In the genomic region with DNA sequence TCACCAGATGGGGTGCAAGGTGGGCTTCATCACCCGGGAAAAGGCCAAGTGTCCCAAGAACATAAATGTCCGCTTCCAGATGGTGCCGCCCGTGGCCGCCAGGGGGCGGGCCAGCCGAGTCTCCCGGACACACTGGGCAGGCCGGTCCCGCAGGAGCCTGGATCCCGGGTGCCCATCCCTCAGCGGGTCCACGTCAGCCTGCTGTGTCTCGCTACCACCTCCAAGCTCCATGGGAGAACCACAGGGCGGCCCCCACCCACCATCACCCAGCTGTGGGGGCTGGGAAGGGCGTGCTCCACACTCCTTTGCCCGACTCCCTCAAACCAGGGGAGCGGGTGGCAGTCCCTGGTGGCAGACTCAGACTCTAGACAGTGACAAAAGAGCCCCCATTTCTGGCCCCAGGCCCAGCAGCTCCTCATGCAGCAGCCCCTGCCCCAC, we compare ENCODE assay signal across 8 cellular contexts. TPM values are rescaled to one million over a fixed set of nuclear protein-coding genes. Genes with fewer than 3 reads are reported as not detected.
DNase-seq lines count a peak whose midpoint lies in the region; ATAC-seq and TF ChIP-seq lines count a peak whose summit lies in the region.

No MANE protein-coding gene starts in this region.

- no peak overlapping the region for H3K4me3 ChIP-seq in ascending aorta
- H3K4me3 ChIP-seq in smooth muscle cell, result no peak overlapping the region

- H3K4me1 ChIP-seq in ascending aorta (peaks cover 4 to 26% of the 10 kb centered on the region in 2 donors), smooth muscle cell (ENCODE audit: low read depth) (peaks cover 3% of the 10 kb centered on the region)

- no peaks in the 10 kb centered on the region for H3K9me3 ChIP-seq in ascending aorta
- no peaks in the 10 kb centered on the region for H3K9me3 ChIP-seq in smooth muscle cell (replicated peaks; ENCODE audit: low read depth)

- CTCF ChIA-PET in Calu3 (lab: Charles Lee), result interaction anchor here (0.6 to 0.9 kb wide), 2 partner anchors 22 to 149 kb away, joined by 3 to 4 read pairs; no protein-coding TSS in a partner anchor

- H3K36me3 Mint-ChIP-seq in Calu3 (ENCODE audit: insufficient read depth, unreplicated experiment), result peaks cover 9% of the 10 kb centered on the region
- H3K36me3 Mint-ChIP-seq in T-helper 2 cell treated with Interferon-gamma antibody and Interleukin-4, amounts not matched to agents 5 μg/mL and 100 μg/mL, for 36 hours (ENCODE audit: low read depth), result no peaks in the 10 kb centered on the region

- no peaks in the 10 kb centered on the region for H4K20me1 ChIP-seq in smooth muscle cell (ENCODE audit: low read depth)

- intact Hi-C loops in Calu3 (cut with micrococcal nuclease; ENCODE audit: unreplicated experiment), result loop anchor here (1.0 kb wide), 1 partner anchor 149 kb away; no protein-coding TSS in a partner anchor
- intact Hi-C loops in ascending aorta (cut with DNase I), result loop anchor here (1.0 to 5.0 kb wide), 4 partner anchors 78 to 326 kb away; no protein-coding TSS in a partner anchor

- BruUV-seq in Calu3 (replicated peaks; lab: Mats Ljungman, UMichigan), result no TSS peak

- no peak overlapping the region for H3K27ac Mint-ChIP-seq in Calu3 (ENCODE audit: unreplicated experiment)
- H3K27ac Mint-ChIP-seq in T-helper 2 cell treated with Interferon-gamma antibody and Interleukin-4, amounts not matched to agents 5 μg/mL and 100 μg/mL, for 36 hours, result no peak overlapping the region

- no peaks in the 10 kb centered on the region for H3K79me2 ChIP-seq in smooth muscle cell (ENCODE audit: low read depth)

- WGBS in smooth muscle cell (ENCODE audit: low lambda C conversion rate), result 14% methylated on average over 18 of the region's 18 CpGs

- TF ChIP-seq EP300 in Ishikawa (IDR thresholded peaks at IDR 0.05; ENCODE audit: borderline replicate concordance), result no peak

- H3K36me3 ChIP-seq in ascending aorta (no peaks in the 10 kb centered on the region), smooth muscle cell (ENCODE audit: low read depth) (no peaks in the 10 kb centered on the region)

- no peak overlapping the region for H3K4me3 Mint-ChIP-seq in Calu3 (ENCODE audit: low read depth, unreplicated experiment)
- H3K4me3 Mint-ChIP-seq in T-helper 2 cell treated with Interferon-gamma antibody and Interleukin-4, amounts not matched to agents 5 μg/mL and 100 μg/mL, for 36 hours, result no peak overlapping the region

- peaks cover 28% of the 10 kb centered on the region for H3K27me3 Mint-ChIP-seq in Calu3 (ENCODE audit: unreplicated experiment)
- H3K27me3 Mint-ChIP-seq in T-helper 2 cell treated with Interferon-gamma antibody and Interleukin-4, amounts not matched to agents 5 μg/mL and 100 μg/mL, for 36 hours (ENCODE audit: low read depth), result peaks cover 10% of the 10 kb centered on the region

- no peaks in the 10 kb centered on the region for H3F3A ChIP-seq in smooth muscle cell (ENCODE audit: low read depth)

- peak overlapping the region; percentile 76 for H3K4me2 ChIP-seq in smooth muscle cell

- TF ChIP-seq RAD21 in Ishikawa (IDR thresholded peaks at IDR 0.05; ENCODE audit: low read depth), result peak; percentile 66

- H3K27me3 ChIP-seq in ascending aorta (peaks cover 8% of the 10 kb centered on the region), smooth muscle cell (ENCODE audit: low read depth) (peaks cover 5% of the 10 kb centered on the region)

- ATAC-seq in GM18868 (IDR thresholded peaks at IDR 0.05; ENCODE audit: unreplicated experiment), result no peak
- ATAC-seq in HG02973 (IDR thresholded peaks at IDR 0.05; ENCODE audit: unreplicated experiment), result no peak

- DNase-seq in Calu3, result peak; percentile 84
- peak; percentile 60 for DNase-seq in T-helper 2 cell treated with Interferon-gamma antibody and Interleukin-4, amounts not matched to agents 5 μg/mL and 100 μg/mL, for 36 hours (ENCODE audit: low spot score)
- peak in 1 of 2 donors; percentile 89 for DNase-seq in ascending aorta (ENCODE audit: low spot score in 2 of 2)
- peak; percentile 11 to 55 for DNase-seq in hippocampal formation (lab: John Stamatoyannopoulos, UW)
- DNase-seq in smooth muscle cell (lab: John Stamatoyannopoulos, UW; ENCODE audit: unreplicated experiment), result peak; percentile 48

- peak; percentile 94 for TF ChIP-seq CTCF in Calu3 (IDR thresholded peaks at IDR 0.05; ENCODE audit: unreplicated experiment)
- TF ChIP-seq CTCF in ascending aorta (IDR thresholded peaks at IDR 0.05), result peak; percentile 81 to 92 (median 87)
- TF ChIP-seq CTCF in smooth muscle cell (IDR thresholded peaks at IDR 0.05; ENCODE audit: borderline replicate concordance, insufficient read depth, poor library complexity, severe bottlenecking), result peak; percentile 92

- no peak overlapping the region for H2AFZ ChIP-seq in smooth muscle cell (ENCODE audit: low read depth)

- H3K4me1 Mint-ChIP-seq in Calu3 (ENCODE audit: low read depth, unreplicated experiment), result peaks cover 15% of the 10 kb centered on the region
- H3K4me1 Mint-ChIP-seq in T-helper 2 cell treated with Interferon-gamma antibody and Interleukin-4, amounts not matched to agents 5 μg/mL and 100 μg/mL, for 36 hours (ENCODE audit: low read depth), result peaks cover 3% of the 10 kb centered on the region

- H3K9me3 Mint-ChIP-seq in Calu3 (ENCODE audit: low read depth, unreplicated experiment), result no peaks in the 10 kb centered on the region
- no peaks in the 10 kb centered on the region for H3K9me3 Mint-ChIP-seq in T-helper 2 cell treated with Interferon-gamma antibody and Interleukin-4, amounts not matched to agents 5 μg/mL and 100 μg/mL, for 36 hours

- H3K27ac ChIP-seq in ascending aorta (no peak overlapping the region), smooth muscle cell (ENCODE audit: low read depth) (no peak overlapping the region)

- no peak overlapping the region for H3K9ac ChIP-seq in smooth muscle cell (ENCODE audit: low read depth)

TF ChIP-seq in Ishikawa, 13 proteins besides CTCF, POLR2A, EP300 and RAD21:
- TF ChIP-seq TEAD4 (IDR thresholded peaks at IDR 0.05) (no peak), CREB1 (IDR thresholded peaks at IDR 0.05; ENCODE audit: low read depth) (no peak), YY1 (IDR thresholded peaks at IDR 0.05; ENCODE audit: low read depth) (peak; percentile 56; the same call in 1 of the 2 replicates)

RNA-seq across cellular contexts. Expression of gene NUDT14, which starts 22.0 kb away (rescaled TPM):
- 38.0 TPM in 2 replicates for total RNA-seq in Calu3 (2022)
- total RNA-seq in ascending aorta, result 1.5 TPM
- 7.9 and 9.5 TPM in 2 replicates for total RNA-seq in smooth muscle cell
- polyA plus RNA-seq in smooth muscle cell, result 30.7 and 45.6 TPM in 2 replicates

RNA-seq across cellular contexts. Expression of gene JAG2, which starts 34.5 kb away (rescaled TPM):
- total RNA-seq in Calu3 (2022), result 13.8 and 17.6 TPM in 2 replicates
- total RNA-seq in ascending aorta, result 35.5 TPM
- 5.8 and 7.6 TPM in 2 replicates for total RNA-seq in smooth muscle cell
- 5.0 and 10.0 TPM in 2 replicates for polyA plus RNA-seq in smooth muscle cell

RNA-seq across cellular contexts. Expression of gene BTBD6, which starts 45.3 kb away (rescaled TPM):
- total RNA-seq in Calu3 (2022) (29.7 and 30.1 TPM in 2 replicates), ascending aorta (80.1 TPM), smooth muscle cell (22.7 and 27.0 TPM in 2 replicates)
- polyA plus RNA-seq in smooth muscle cell, result 40.3 and 41.8 TPM in 2 replicates
